Comparison of ENCODE assay signal across 8 cellular contexts in genomic region chr17:75785770-75786538, GRCh38. TPM values are rescaled to one million over a fixed set of nuclear protein-coding genes. Genes with fewer than 3 reads are reported as not detected.
DNase-seq lines count a peak whose midpoint lies in the region; ATAC-seq and TF ChIP-seq lines count a peak whose summit lies in the region.

No MANE protein-coding gene starts in this region.

- no peaks in the 10 kb centered on the region for H3K9me3 Mint-ChIP-seq in activated CD4-positive, alpha-beta memory T cell treated with anti-CD3 and anti-CD28 coated beads, Interleukin-2, amount 10 ng/mL, durations not matched to agents 7 days and 5 days

- CTCF ChIA-PET in AG04450 (lab: Charles Lee) = interaction anchor here (0.6 to 1.6 kb wide), 8 partner anchors 19 to 75 kb away, joined by 3 to 5 read pairs (median 3); partner anchors contain the start of genes GALK1 and WBP2
- CTCF ChIA-PET in HCT116 (lab: Charles Lee) = interaction anchor here (1.3 to 1.4 kb wide), 2 partner anchors 43 to 90 kb away, joined by 3 to 4 read pairs; no protein-coding TSS in a partner anchor
- CTCF ChIA-PET in activated CD4-positive, alpha-beta memory T cell treated with anti-CD3 and anti-CD28 coated beads, Interleukin-2, amount 10 ng/mL, durations not matched to agents 7 days and 5 days (lab: Charles Lee) = interaction anchor here (0.8 to 2.2 kb wide), 9 partner anchors 9 to 110 kb away, joined by 3 to 9 read pairs (median 3); partner anchors contain the start of genes TRIM65 and UNC13D

- H3K9me2 ChIP-seq in HCT116 (ENCODE audit: insufficient read depth) (no peaks in the 10 kb centered on the region), hepatocyte (replicated peaks; ENCODE audit: insufficient read depth) (no peaks in the 10 kb centered on the region)

- no peak for TF ChIP-seq POLR2A in HCT116 (IDR thresholded peaks at IDR 0.05; ENCODE audit: borderline replicate concordance, extremely low read depth, insufficient read depth, insufficient read length)

- peaks cover 52% of the 10 kb centered on the region for H3K79me2 ChIP-seq in HCT116 (ENCODE audit: insufficient read depth, low read length)
- H3K79me2 ChIP-seq in hepatocyte = peaks cover 58% of the 10 kb centered on the region
- H3K79me2 ChIP-seq in smooth muscle cell (ENCODE audit: low read depth) = peaks cover 49% of the 10 kb centered on the region

- no peaks in the 10 kb centered on the region for H3K27me3 ChIP-seq in AG04450 (ENCODE audit: control insufficient read depth, insufficient read depth, low read length)
- no peaks in the 10 kb centered on the region for H3K27me3 ChIP-seq in HCT116 (ENCODE audit: insufficient read depth, low read length)
- H3K27me3 ChIP-seq in hepatocyte = no peaks in the 10 kb centered on the region
- H3K27me3 ChIP-seq in smooth muscle cell (ENCODE audit: low read depth) = no peaks in the 10 kb centered on the region

- peaks cover 46% of the 10 kb centered on the region for H3K4me1 Mint-ChIP-seq in activated CD4-positive, alpha-beta memory T cell treated with anti-CD3 and anti-CD28 coated beads, Interleukin-2, amount 10 ng/mL, durations not matched to agents 7 days and 5 days

- H3K4me2 ChIP-seq in HCT116 (ENCODE audit: low read length) (peak overlapping the region; percentile 92), hepatocyte (peak overlapping the region; percentile 90), smooth muscle cell (peak overlapping the region; percentile 85)

- intact Hi-C loops in HCT116 (cut with micrococcal nuclease) = loop anchor here (2.0 kb wide), 1 partner anchor 59 kb away; the partner anchor contains the start of gene UNC13D

- DNase-seq in AG04450 (ENCODE audit: low read depth, low spot score) (no peak), HCT116 (ENCODE audit: low read depth, low spot score) (no peak), hepatocyte (ENCODE audit: low spot score) (no peak), smooth muscle cell (lab: John Stamatoyannopoulos, UW; ENCODE audit: unreplicated experiment) (no peak), cerebellar cortex (ENCODE audit: low spot score) (no peak), ureter (ENCODE audit: low spot score) (no peak)
- no peak for DNase-seq in activated CD4-positive, alpha-beta memory T cell treated with anti-CD3 and anti-CD28 coated beads, Interleukin-2, amount 10 ng/mL, durations not matched to agents 7 days and 5 days

- H3K4me1 ChIP-seq in HCT116 (ENCODE audit: control insufficient read depth in 1 of 2, insufficient read depth in 2 of 2, low read length in 2 of 2) = peaks cover 32 to 55% of the 10 kb centered on the region in 2 experiments
- peaks cover 35% of the 10 kb centered on the region for H3K4me1 ChIP-seq in hepatocyte (ENCODE audit: insufficient read depth)
- peaks cover 24% of the 10 kb centered on the region for H3K4me1 ChIP-seq in smooth muscle cell (ENCODE audit: low read depth)

- H3K9ac ChIP-seq in HCT116 (ENCODE audit: low read length) = peak overlapping the region; percentile 97
- H3K9ac ChIP-seq in smooth muscle cell (ENCODE audit: low read depth) = peak overlapping the region; percentile 98

- no peak for TF ChIP-seq RAD21 in HCT116 (IDR thresholded peaks at IDR 0.05; ENCODE audit: low read depth)

- H3K9me3 ChIP-seq in AG04450 (ENCODE audit: control insufficient read depth, insufficient read depth, low read length) = no peaks in the 10 kb centered on the region; the same call in 1 of the 2 replicates
- no peaks in the 10 kb centered on the region for H3K9me3 ChIP-seq in HCT116 (ENCODE audit: control insufficient read depth in 1 of 2, insufficient read depth in 1 of 2, low read depth in 1 of 2, low read length in 2 of 2)
- H3K9me3 ChIP-seq in hepatocyte (ENCODE audit: low read depth) = no peaks in the 10 kb centered on the region
- no peaks in the 10 kb centered on the region for H3K9me3 ChIP-seq in smooth muscle cell (replicated peaks; ENCODE audit: low read depth)

- 48% methylated on average over 8 of the region's 8 CpGs for WGBS in hepatocyte (ENCODE audit: low lambda C conversion rate, missing lambda C conversion rate)
- WGBS in smooth muscle cell (ENCODE audit: low lambda C conversion rate) = 38% methylated on average over 8 of the region's 8 CpGs

- H4K20me1 ChIP-seq in HCT116 (ENCODE audit: insufficient read depth) (no peaks in the 10 kb centered on the region), hepatocyte (ENCODE audit: insufficient read depth, poor library complexity, severe bottlenecking) (peaks cover under 1% of the 10 kb centered on the region), smooth muscle cell (ENCODE audit: low read depth) (peaks cover 19% of the 10 kb centered on the region)

- H2AFZ ChIP-seq in HCT116 (ENCODE audit: low read depth, low read length, poor library complexity, severe bottlenecking) (no peak overlapping the region), hepatocyte (no peak overlapping the region), smooth muscle cell (ENCODE audit: low read depth) (no peak overlapping the region)

- ATAC-seq in HCT116 = no peak
- no peak for ATAC-seq in GM21786 (IDR thresholded peaks at IDR 0.05; ENCODE audit: unreplicated experiment)

- peaks cover 6% of the 10 kb centered on the region for H3K36me3 Mint-ChIP-seq in activated CD4-positive, alpha-beta memory T cell treated with anti-CD3 and anti-CD28 coated beads, Interleukin-2, amount 10 ng/mL, durations not matched to agents 7 days and 5 days (ENCODE audit: low read depth)

- H3K36me3 ChIP-seq in HCT116 (ENCODE audit: control insufficient read depth in 1 of 2, insufficient read depth in 2 of 2, low read length in 2 of 2) (no peaks in the 10 kb centered on the region), hepatocyte (replicated peaks; ENCODE audit: insufficient read depth, low read depth) (no peaks in the 10 kb centered on the region), smooth muscle cell (ENCODE audit: low read depth) (no peaks in the 10 kb centered on the region)

- H3F3A ChIP-seq in smooth muscle cell (ENCODE audit: low read depth) = peaks cover 17% of the 10 kb centered on the region

- H3K27ac ChIP-seq in AG04450 (ENCODE audit: low read depth, low read length) (peak overlapping the region; percentile 100), HCT116 (ENCODE audit: low read depth, low read length) (peak overlapping the region; percentile 99), hepatocyte (peak overlapping the region; percentile 100), smooth muscle cell (ENCODE audit: low read depth) (peak overlapping the region; percentile 98)

- TF ChIP-seq CTCF in AG04450 (IDR thresholded peaks at IDR 0.05; ENCODE audit: low read depth, low read length) = no peak
- no peak for TF ChIP-seq CTCF in HCT116 (IDR thresholded peaks at IDR 0.05 in 2 of 3, conservative IDR thresholded peaks at IDR 0.05 in 1 of 3; ENCODE audit: borderline replicate concordance in 1 of 3, insufficient read depth in 1 of 3, low read depth in 2 of 3, low read length in 2 of 3)
- no peak for TF ChIP-seq CTCF in hepatocyte (IDR thresholded peaks at IDR 0.05; ENCODE audit: poor library complexity)
- no peak for TF ChIP-seq CTCF in smooth muscle cell (IDR thresholded peaks at IDR 0.05; ENCODE audit: borderline replicate concordance, insufficient read depth, poor library complexity, severe bottlenecking)

- H3K4me3 ChIP-seq in AG04450 (ENCODE audit: low read depth, low read length) = peak overlapping the region; percentile 74
- peak overlapping the region; percentile 55 to 71 for H3K4me3 ChIP-seq in HCT116 (replicated peaks in 1 of 2; ENCODE audit: low read depth in 1 of 2, low read length in 2 of 2)
- H3K4me3 ChIP-seq in hepatocyte = peak overlapping the region; percentile 53
- peak overlapping the region; percentile 76 for H3K4me3 ChIP-seq in smooth muscle cell

- RAD21 ChIA-PET in HCT116 (lab: Charles Lee; ENCODE audit: low non-redundant PET in 1 of 2, low total read pairs in 2 of 2, uncharacterized antibody in 2 of 2, unreplicated experiment in 2 of 2) = interaction anchor here in 1 of 2 experiments (1.0 kb wide), 1 partner anchor 69 kb away, joined by 3 read pairs; the partner anchor contains the start of gene WBP2

- no TSS peak for BruUV-seq in HCT116 (replicated peaks; lab: Mats Ljungman, UMichigan)

- peak overlapping the region; percentile 90 for H3K4me3 Mint-ChIP-seq in activated CD4-positive, alpha-beta memory T cell treated with anti-CD3 and anti-CD28 coated beads, Interleukin-2, amount 10 ng/mL, durations not matched to agents 7 days and 5 days

- peak overlapping the region; percentile 100 for H3K27ac Mint-ChIP-seq in activated CD4-positive, alpha-beta memory T cell treated with anti-CD3 and anti-CD28 coated beads, Interleukin-2, amount 10 ng/mL, durations not matched to agents 7 days and 5 days

- H3K27me3 Mint-ChIP-seq in activated CD4-positive, alpha-beta memory T cell treated with anti-CD3 and anti-CD28 coated beads, Interleukin-2, amount 10 ng/mL, durations not matched to agents 7 days and 5 days = no peaks in the 10 kb centered on the region

- POLR2A ChIA-PET in AG04450 (lab: Yijun Ruan, JAX) (interaction anchor here (1.1 to 2.2 kb wide), 2 partner anchors 10 to 13 kb away, joined by 3 to 6 read pairs; no protein-coding TSS in a partner anchor), HCT116 (lab: Charles Lee) (interaction anchor here (1.0 to 2.5 kb wide), 4 partner anchors 9 to 69 kb away, joined by 3 to 14 read pairs (median 4); partner anchors contain the start of gene WBP2)
- POLR2A ChIA-PET in activated CD4-positive, alpha-beta memory T cell treated with anti-CD3 and anti-CD28 coated beads, Interleukin-2, amount 10 ng/mL, durations not matched to agents 7 days and 5 days (lab: Charles Lee) = interaction anchor here (1.0 to 6.3 kb wide), 15 partner anchors 9 to 483 kb away, joined by 3 to 123 read pairs (median 26); partner anchors contain the start of genes GALK1, RECQL5, TMEM94 and TRIM65

RNA-seq across cellular contexts. Expression of gene UNK, which starts 1.3 kb away (rescaled TPM):
- polyA plus RNA-seq in AG04450 (2011; rRNA removed) = 11.1 and 11.4 TPM in 2 replicates
- polyA minus RNA-seq in AG04450 (2011; rRNA and poly(A)+ RNA removed) = 11.3 and 13.7 TPM in 2 replicates
- total RNA-seq in HCT116 (2021; ENCODE audit: unreplicated experiment) = 40.6 TPM
- polyA plus RNA-seq in HCT116 (2012) = 25.7 and 28.3 TPM in 2 replicates
- total RNA-seq in activated CD4-positive, alpha-beta memory T cell treated with anti-CD3 and anti-CD28 coated beads, Interleukin-2, amount 10 ng/mL, durations not matched to agents 7 days and 5 days = 10 to 100 TPM; 26.1 TPM
- 26.7 and 30.9 TPM in 2 replicates for total RNA-seq in hepatocyte
- 22.3 and 28.2 TPM in 2 replicates for polyA plus RNA-seq in hepatocyte
- 25.4 and 39.5 TPM in 2 replicates for total RNA-seq in smooth muscle cell
- 26.8 and 31.5 TPM in 2 replicates for polyA plus RNA-seq in smooth muscle cell
- total RNA-seq in ureter = 49.2 TPM

RNA-seq across cellular contexts. Expression of gene GALK1, which starts 21.0 kb away (rescaled TPM):
- polyA plus RNA-seq in AG04450 (2011; rRNA removed) (12.4 and 16.8 TPM in 2 replicates), hepatocyte (139 and 161 TPM in 2 replicates), smooth muscle cell (88.8 and 108 TPM in 2 replicates)
- 9.2 and 17.0 TPM in 2 replicates for polyA minus RNA-seq in AG04450 (2011; rRNA and poly(A)+ RNA removed)
- total RNA-seq in HCT116 (2021; ENCODE audit: unreplicated experiment) (57.8 TPM), hepatocyte (63.7 and 76.4 TPM in 2 replicates), smooth muscle cell (31.1 and 32.7 TPM in 2 replicates), ureter (24.2 TPM)
- 64.9 and 68.3 TPM in 2 replicates for polyA plus RNA-seq in HCT116 (2012)
- total RNA-seq in activated CD4-positive, alpha-beta memory T cell treated with anti-CD3 and anti-CD28 coated beads, Interleukin-2, amount 10 ng/mL, durations not matched to agents 7 days and 5 days = 10 to 100 TPM; 40.0 to 40.6 TPM

RNA-seq across cellular contexts. Expression of gene UNC13D, which starts 58.2 kb away (rescaled TPM):
- polyA plus RNA-seq in AG04450 (2011; rRNA removed) (0.11 and 0.16 TPM in 2 replicates), hepatocyte (8.8 and 10.1 TPM in 2 replicates), smooth muscle cell (2.4 and 9.6 TPM in 2 replicates)
- 0.14 and 0.56 TPM in 2 replicates for polyA minus RNA-seq in AG04450 (2011; rRNA and poly(A)+ RNA removed)
- total RNA-seq in HCT116 (2021; ENCODE audit: unreplicated experiment) (20.2 TPM), hepatocyte (2.2 and 4.3 TPM in 2 replicates), smooth muscle cell (4.5 TPM in 2 replicates), ureter (75.3 TPM)
- polyA plus RNA-seq in HCT116 (2012) = 20.3 and 22.7 TPM in 2 replicates
- 100 to 1,000 TPM; 179 to 190 TPM for total RNA-seq in activated CD4-positive, alpha-beta memory T cell treated with anti-CD3 and anti-CD28 coated beads, Interleukin-2, amount 10 ng/mL, durations not matched to agents 7 days and 5 days
